In genomic region chr20:35226775-35227681, GRCh38 we compare ENCODE assay signal across 8 cellular contexts. TPM values are rescaled to one million over a fixed set of nuclear protein-coding genes. Genes with fewer than 3 reads are reported as not detected.
A peak's percentile ranks its signal among the peaks of the same experiment; 100 is the strongest.
DNase-seq lines count a peak whose midpoint lies in the region; ATAC-seq, FAIRE-seq and TF ChIP-seq lines count a peak whose summit lies in the region.

No MANE protein-coding gene starts in this region.

- no peak for TF ChIP-seq CTCF in D721Med (IDR thresholded peaks at IDR 0.05; ENCODE audit: insufficient read depth, missing control alignments)

- peak; percentile 85 for ATAC-seq in left lobe of liver

- no peak for TF ChIP-seq EP300 in Ishikawa (IDR thresholded peaks at IDR 0.05; ENCODE audit: borderline replicate concordance)

- FAIRE-seq in D721Med (lab: Jason Lieb, UNC) = no peak

- no peak for TF ChIP-seq RAD21 in Ishikawa (IDR thresholded peaks at IDR 0.05; ENCODE audit: low read depth)

- DNase-seq in CD1c-positive myeloid dendritic cell (ENCODE audit: extremely low spot score) (peak; percentile 12), left lobe of liver (ENCODE audit: low spot score) (no peak), DMS79 (lab: John Stamatoyannopoulos, UW) (no peak), D721Med (ENCODE audit: insufficient read length, low spot score) (no peak)
- DNase-seq in activated CD4-positive, CD25-positive, alpha-beta regulatory T cell treated with anti-CD3 and anti-CD28 coated beads, Interleukin-2, amount 50 U/mL, for 72 hours = peak; percentile 56
- DNase-seq in central memory CD4-positive, alpha-beta T cell = peak; percentile 19
- DNase-seq in stimulated activated CD4-positive, alpha-beta T cell treated with anti-CD3 and anti-CD28 coated beads, Interleukin-4, amount 100 ng/mL, for 24 hours = peak; percentile 46

TF ChIP-seq in Ishikawa, 13 proteins besides CTCF, POLR2A, EP300 and RAD21:
- TF ChIP-seq ZBTB7A (IDR thresholded peaks at IDR 0.05; ENCODE audit: low read depth) = peak; percentile 77; the same call in 1 of the 2 replicates
- TF ChIP-seq TEAD4 (IDR thresholded peaks at IDR 0.05) = 0 out of 2 replicates have a peak, but pooled peaks have one; percentile 21
- 0 out of 2 replicates have a peak, but pooled peaks have one; percentile 20 for TF ChIP-seq EGR1 (IDR thresholded peaks at IDR 0.05)
- no peak for TF ChIP-seq TAF1 (IDR thresholded peaks at IDR 0.05; ENCODE audit: low read depth)
- no peak for TF ChIP-seq USF1 (IDR thresholded peaks at IDR 0.05)
- no peak for TF ChIP-seq FOXM1 (IDR thresholded peaks at IDR 0.05; ENCODE audit: borderline replicate concordance, low read depth)
- no peak for TF ChIP-seq CREB1 (IDR thresholded peaks at IDR 0.05; ENCODE audit: low read depth)
- TF ChIP-seq REST (IDR thresholded peaks at IDR 0.05; ENCODE audit: low read depth) = peak; percentile 95
- 0 out of 2 replicates have a peak, but pooled peaks have one; percentile 21 for TF ChIP-seq NFIC (IDR thresholded peaks at IDR 0.05)
- TF ChIP-seq TCF12 (IDR thresholded peaks at IDR 0.05; ENCODE audit: low read depth) = no peak
- TF ChIP-seq YY1 (IDR thresholded peaks at IDR 0.05; ENCODE audit: low read depth) = 0 out of 2 replicates have a peak, but pooled peaks have one; percentile 37
- peak; percentile 97 for TF ChIP-seq MAX (IDR thresholded peaks at IDR 0.05)
- TF ChIP-seq CEBPB (IDR thresholded peaks at IDR 0.05) = no peak

RNA-seq across cellular contexts. Expression of gene MMP24, which starts 0.5 kb away (rescaled TPM):
- total RNA-seq in left lobe of liver = 0.43 TPM

RNA-seq across cellular contexts. Expression of gene MMP24OS, which starts 50.9 kb away (rescaled TPM):
- 27.3 TPM for total RNA-seq in left lobe of liver

RNA-seq across cellular contexts. Expression of gene PROCR, which starts 55.2 kb away (rescaled TPM):
- total RNA-seq in left lobe of liver = 1.5 TPM

RNA-seq across cellular contexts. Expression of gene EIF6, which starts 57.5 kb away (rescaled TPM):
- total RNA-seq in left lobe of liver = 80.2 TPM

Comparison
In these comparisons a context has a peak if more than half of its experiments do, and no peak if none do; other contexts are left out.
1. DNase-seq: peak in CD1c-positive myeloid dendritic cell (single experiment), activated CD4-positive, CD25-positive, alpha-beta regulatory T cell treated with anti-CD3 and anti-CD28 coated beads, Interleukin-2, amount 50 U/mL, for 72 hours (single experiment), central memory CD4-positive, alpha-beta T cell (single experiment) and stimulated activated CD4-positive, alpha-beta T cell treated with anti-CD3 and anti-CD28 coated beads, Interleukin-4, amount 100 ng/mL, for 24 hours (single experiment); none in left lobe of liver (single experiment), DMS79 (single experiment) and D721Med (single experiment).